In the genomic region with DNA sequence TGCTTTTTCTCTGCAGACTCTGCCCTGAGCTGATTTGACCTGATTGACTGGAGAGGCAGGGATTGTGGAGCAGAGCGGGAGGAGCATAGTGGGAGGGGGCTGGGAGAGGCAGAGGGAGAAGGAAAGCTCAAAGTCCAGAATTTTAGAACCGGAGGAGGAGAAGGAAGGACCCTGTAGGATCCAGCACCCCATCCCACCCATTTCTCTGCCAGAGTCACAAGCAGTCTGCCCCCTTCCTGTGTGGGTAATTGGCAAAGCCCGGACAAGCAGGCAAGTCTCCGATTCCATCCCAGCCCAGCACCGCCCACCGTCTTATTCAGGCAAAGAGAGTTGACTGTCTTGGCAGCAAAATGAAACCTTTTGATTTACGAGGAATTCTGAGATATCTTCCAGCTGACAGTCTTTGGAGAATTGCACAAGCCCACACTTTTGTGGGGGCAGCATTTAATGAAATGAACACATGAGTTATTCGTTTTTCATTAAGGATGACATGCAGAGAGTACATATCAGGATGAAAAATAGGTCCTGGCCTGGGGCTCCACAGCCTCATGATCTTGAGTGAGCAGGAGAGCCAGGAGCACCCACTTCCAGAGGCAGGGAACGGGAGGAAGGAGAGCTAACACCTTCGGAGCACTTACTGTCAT, we compare ENCODE assay signal across 10 cellular contexts.
A peak's percentile ranks its signal among the peaks of the same experiment; 100 is the strongest.
DNase-seq lines count a peak whose midpoint lies in the region; ATAC-seq, FAIRE-seq and TF ChIP-seq lines count a peak whose summit lies in the region.
"Had no signal": no experiment of that assay in that cellular context is flagged by ENCODE, and none has a peak within 500 bp of the region (broad histone marks: within the 10 kb centered on the region; RNA-seq: fewer than 3 reads in every experiment).

No MANE protein-coding gene starts in this region.

- no peak overlapping the region for H3K4me3 Mint-ChIP-seq in stimulated activated memory B cell treated with anti-CD40 and anti-IgM and Interleukin-4, amounts not matched to agents 10 μg/mL and 1 μg/mL and 100 μg/mL, for 72 hours

- DNase-seq in H4 (ENCODE audit: low spot score), result peak; percentile 39
- peak; percentile 70 for DNase-seq in brain microvascular endothelial cell
- no peak for DNase-seq in keratinocyte (ENCODE audit: low read depth, low spot score)
- DNase-seq in D721Med (ENCODE audit: insufficient read length, low spot score), result no peak
- DNase-seq in germinal center (ENCODE audit: low spot score), result no peak
- DNase-seq: activated CD8-positive, alpha-beta memory T cell treated with anti-CD3 and anti-CD28 coated beads, Interleukin-2, amount 50 U/mL, for 4 hours had no signal

- H3K4me1 Mint-ChIP-seq in stimulated activated memory B cell treated with anti-CD40 and anti-IgM and Interleukin-4, amounts not matched to agents 10 μg/mL and 1 μg/mL and 100 μg/mL, for 72 hours, result no peaks in the 10 kb centered on the region

- H3K9me1 ChIP-seq in keratinocyte (ENCODE audit: control insufficient read depth, extremely low read depth, insufficient read depth, low read length), result no peaks in the 10 kb centered on the region

- no peak for FAIRE-seq in keratinocyte (lab: Jason Lieb, UNC)
- no peak for FAIRE-seq in D721Med (lab: Jason Lieb, UNC)

- no peak for ATAC-seq in stimulated activated memory B cell treated with anti-CD40 and anti-IgM and Interleukin-4, amounts not matched to agents 10 μg/mL and 1 μg/mL and 100 μg/mL, for 72 hours
- ATAC-seq in GM19467 (IDR thresholded peaks at IDR 0.05; ENCODE audit: unreplicated experiment), result no peak

- H3K79me2 ChIP-seq in keratinocyte (ENCODE audit: control insufficient read depth, insufficient read depth, low read length), result no peaks in the 10 kb centered on the region

- H3K36me3 Mint-ChIP-seq in stimulated activated memory B cell treated with anti-CD40 and anti-IgM and Interleukin-4, amounts not matched to agents 10 μg/mL and 1 μg/mL and 100 μg/mL, for 72 hours, result peaks cover 6% of the 10 kb centered on the region

- no peak overlapping the region for H3K27ac Mint-ChIP-seq in stimulated activated memory B cell treated with anti-CD40 and anti-IgM and Interleukin-4, amounts not matched to agents 10 μg/mL and 1 μg/mL and 100 μg/mL, for 72 hours

- H3K27me3 ChIP-seq in brain microvascular endothelial cell (replicated peaks) (no peaks in the 10 kb centered on the region), keratinocyte (ENCODE audit: control insufficient read depth, extremely low read depth, insufficient read depth, low read length) (peaks cover 10% of the 10 kb centered on the region), stomach smooth muscle (ENCODE audit: control insufficient read depth in 1 of 2, insufficient read depth in 2 of 2, low read length in 2 of 2) (no peaks in the 10 kb centered on the region)

- H3K4me2 ChIP-seq in keratinocyte (ENCODE audit: control insufficient read depth, extremely low read depth, insufficient read depth, low read depth, low read length), result peak overlapping the region; percentile 26

- H3K9me3 Mint-ChIP-seq in stimulated activated memory B cell treated with anti-CD40 and anti-IgM and Interleukin-4, amounts not matched to agents 10 μg/mL and 1 μg/mL and 100 μg/mL, for 72 hours, result peaks cover 9% of the 10 kb centered on the region

- H3K9ac ChIP-seq in keratinocyte (ENCODE audit: control insufficient read depth, extremely low read depth, insufficient read depth, low read length) (no peak overlapping the region), stomach smooth muscle (ENCODE audit: low read length in 2 of 2) (peak overlapping the region; percentile 40 to 51)

- no peak for TF ChIP-seq CTCF in brain microvascular endothelial cell (IDR thresholded peaks at IDR 0.05; ENCODE audit: low read depth, low read length, missing control alignments)
- TF ChIP-seq CTCF in keratinocyte (optimal IDR thresholded peaks at IDR 0.05 in 1 of 3, IDR thresholded peaks at IDR 0.05 in 1 of 3, conservative IDR thresholded peaks at IDR 0.05 in 1 of 3; ENCODE audit: extremely low read depth in 1 of 3, insufficient read depth in 2 of 3, low read length in 3 of 3), result no peak
- no peak for TF ChIP-seq CTCF in D721Med (IDR thresholded peaks at IDR 0.05; ENCODE audit: insufficient read depth, missing control alignments)

- no peaks in the 10 kb centered on the region for H4K20me1 ChIP-seq in keratinocyte (ENCODE audit: control insufficient read depth, extremely low read depth, insufficient read depth, low read length)

- H2AFZ ChIP-seq in keratinocyte (ENCODE audit: control insufficient read depth, low read length), result peak overlapping the region; percentile 77

- H3K27ac ChIP-seq in brain microvascular endothelial cell (peak overlapping the region; percentile 3), keratinocyte (ENCODE audit: control insufficient read depth, insufficient read depth, low read length) (no peak overlapping the region), stomach smooth muscle (ENCODE audit: low read length) (peak overlapping the region; percentile 82)
- H3K27ac ChIP-seq: epithelial cell of prostate had no signal

- peaks cover 7% of the 10 kb centered on the region for H3K4me1 ChIP-seq in keratinocyte (ENCODE audit: control insufficient read depth, extremely low read depth, insufficient read depth, low read length)
- peaks cover 54% of the 10 kb centered on the region for H3K4me1 ChIP-seq in stomach smooth muscle (ENCODE audit: control insufficient read depth, insufficient read depth, low read length)

- H3K9me3 ChIP-seq in keratinocyte (ENCODE audit: control insufficient read depth, low read depth, low read length) (no peaks in the 10 kb centered on the region), stomach smooth muscle (ENCODE audit: control insufficient read depth in 2 of 2, low read length in 2 of 2) (no peaks in the 10 kb centered on the region)

- H3K4me3 ChIP-seq in brain microvascular endothelial cell (ENCODE audit: low read depth, low read length) (peak overlapping the region; percentile 24), keratinocyte (ENCODE audit: control insufficient read depth in 2 of 3, extremely low read depth in 1 of 3, insufficient read depth in 2 of 3, low read depth in 1 of 3, low read length in 3 of 3) (no peak overlapping the region), stomach smooth muscle (ENCODE audit: low read length in 2 of 2) (peak overlapping the region; percentile 28 to 49)

- dilution Hi-C loops in keratinocyte (cut with MboI; ENCODE audit: extremely low pct_ligation_motif_present, low sequenced_read_pairs), result no loop called here

- H3K27me3 Mint-ChIP-seq in stimulated activated memory B cell treated with anti-CD40 and anti-IgM and Interleukin-4, amounts not matched to agents 10 μg/mL and 1 μg/mL and 100 μg/mL, for 72 hours, result peaks cover 33% of the 10 kb centered on the region

- H3K36me3 ChIP-seq in brain microvascular endothelial cell (replicated peaks) (no peaks in the 10 kb centered on the region), keratinocyte (ENCODE audit: control insufficient read depth in 2 of 2, extremely low read depth in 1 of 2, insufficient read depth in 2 of 2, low read length in 2 of 2) (no peaks in the 10 kb centered on the region), stomach smooth muscle (ENCODE audit: control insufficient read depth in 2 of 2, insufficient read depth in 2 of 2, low read length in 2 of 2) (no peaks in the 10 kb centered on the region)

- in situ Hi-C loops in brain microvascular endothelial cell (cut with HindIII; ENCODE audit: low pct_ligation_motif_present, low sequenced_read_pairs), result no loop called here

Comparison
In these comparisons a context has a peak if more than half of its experiments do, and no peak if none do; other contexts are left out.
1. DNase-seq: peak in H4 (single experiment) and brain microvascular endothelial cell (single experiment); none in keratinocyte (single experiment), D721Med (single experiment) and germinal center (single experiment).
2. H3K4me3 ChIP-seq: peak in brain microvascular endothelial cell (single experiment) and stomach smooth muscle (2 of 2); none in keratinocyte (0 of 3).